Comparison of ENCODE assay signal across 25 cellular contexts in the genomic region with DNA sequence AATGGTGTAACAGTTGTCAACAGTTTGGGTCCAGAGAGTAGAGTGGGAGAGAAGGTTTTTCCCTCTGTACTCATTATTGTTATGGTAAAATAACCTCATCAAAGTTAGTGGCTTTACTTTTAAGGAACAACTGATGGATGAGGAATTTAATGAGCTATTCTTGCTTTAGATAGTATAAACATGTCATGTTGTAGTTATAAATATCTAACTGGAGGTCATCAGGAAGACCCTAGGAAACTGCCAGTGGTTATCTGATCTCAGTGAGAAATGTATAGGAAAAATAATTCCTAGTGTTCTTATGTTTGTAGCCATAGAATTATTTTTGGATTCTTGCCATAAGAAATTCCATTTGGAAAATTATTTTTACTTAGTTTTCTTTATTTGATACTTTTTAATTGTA. TPM values are rescaled to one million over a fixed set of nuclear protein-coding genes. Genes with fewer than 3 reads are reported as not detected.
DNase-seq lines count a peak whose midpoint lies in the region; ATAC-seq, FAIRE-seq and TF ChIP-seq lines count a peak whose summit lies in the region.
"Had no signal": no experiment of that assay in that cellular context is flagged by ENCODE, and none has a peak within 500 bp of the region (broad histone marks: within the 10 kb centered on the region; RNA-seq: fewer than 3 reads in every experiment).

No MANE protein-coding gene starts in this region.

- H3K27me3 ChIP-seq in ACC112 (ENCODE audit: insufficient read depth, low read length) (no peaks in the 10 kb centered on the region), astrocyte (ENCODE audit: insufficient read depth, low read length) (no peaks in the 10 kb centered on the region), spleen (replicated peaks in 1 of 7) (no peaks in the 10 kb centered on the region)
- H3K27me3 ChIP-seq in naive thymus-derived CD4-positive, alpha-beta T cell (ENCODE audit: control insufficient read depth in 2 of 2, insufficient read depth in 2 of 2, low read length in 2 of 2): no peaks in the 10 kb centered on the region
- H3K27me3 ChIP-seq: dorsolateral prefrontal cortex had no signal

- no peaks in the 10 kb centered on the region for H3K9me3 ChIP-seq in HEK293 (ENCODE audit: control insufficient read depth, insufficient read depth, low read depth, low read length)
- H3K9me3 ChIP-seq in astrocyte (ENCODE audit: insufficient read depth, low read depth, low read length): no peaks in the 10 kb centered on the region
- no peaks in the 10 kb centered on the region for H3K9me3 ChIP-seq in naive thymus-derived CD4-positive, alpha-beta T cell (ENCODE audit: control insufficient read depth in 2 of 3, low read length in 3 of 3)
- H3K9me3 ChIP-seq in spleen: no peaks in the 10 kb centered on the region
- H3K9me3 ChIP-seq: lower lobe of right lung, SK-N-SH had no signal

- H2AFZ ChIP-seq in ACC112 (ENCODE audit: low read length, unreplicated experiment) (no peak overlapping the region), astrocyte (ENCODE audit: low read depth, low read length) (no peak overlapping the region)
- H2AFZ ChIP-seq: parathyroid adenoma had no signal

- peaks cover 2% of the 10 kb centered on the region for H3K36me3 Mint-ChIP-seq in astrocyte (ENCODE audit: low read depth, unreplicated experiment)
- peaks cover 7 to 36% (median 25%) of the 10 kb centered on the region in 5 donors for H3K36me3 Mint-ChIP-seq in naive thymus-derived CD4-positive, alpha-beta T cell
- H3K36me3 Mint-ChIP-seq in activated T-helper 2 cell treated with anti-CD3 and anti-CD28 coated beads, Interferon-gamma antibody, Interleukin-2, Interleukin-4, amounts not matched to agents 10 μg/mL and 5 μg/mL and 100 μg/mL, durations not matched to agents 14 hours and 24 hours and 36 hours (ENCODE audit: low read depth): peaks cover 55% of the 10 kb centered on the region

- peaks cover 6% of the 10 kb centered on the region for H3K4me1 Mint-ChIP-seq in astrocyte (ENCODE audit: low read depth, unreplicated experiment)
- peaks cover 25 to 63% (median 56%) of the 10 kb centered on the region in 7 donors for H3K4me1 Mint-ChIP-seq in naive thymus-derived CD4-positive, alpha-beta T cell
- H3K4me1 Mint-ChIP-seq in activated T-helper 2 cell treated with anti-CD3 and anti-CD28 coated beads, Interferon-gamma antibody, Interleukin-2, Interleukin-4, amounts not matched to agents 10 μg/mL and 5 μg/mL and 100 μg/mL, durations not matched to agents 14 hours and 24 hours and 36 hours (ENCODE audit: low read depth): peaks cover 35% of the 10 kb centered on the region

- H3K4me3 Mint-ChIP-seq in astrocyte (ENCODE audit: unreplicated experiment): no peak overlapping the region
- H3K4me3 Mint-ChIP-seq in naive thymus-derived CD4-positive, alpha-beta T cell: peak overlapping the region in 5 of 10 donors; percentile 34 to 70 (median 55)
- H3K4me3 Mint-ChIP-seq in activated T-helper 2 cell treated with anti-CD3 and anti-CD28 coated beads, Interferon-gamma antibody, Interleukin-2, Interleukin-4, amounts not matched to agents 10 μg/mL and 5 μg/mL and 100 μg/mL, durations not matched to agents 14 hours and 24 hours and 36 hours (ENCODE audit: low read depth): no peak overlapping the region
- H3K4me3 Mint-ChIP-seq: activated B cell treated with CpG ODN at 0.5 μM for 24 hours had no signal

- H3K27ac ChIP-seq in ACC112 (ENCODE audit: low read depth, low read length) (peak overlapping the region; percentile 40), HEK293 (ENCODE audit: extremely low read depth, low read depth, low read length) (no peak overlapping the region), astrocyte (ENCODE audit: low read depth, low read length) (peak overlapping the region; percentile 58), spleen (peak overlapping the region in 3 of 8 donors; percentile 0 to 24 (median 22))
- peak overlapping the region; percentile 49 for H3K27ac ChIP-seq in naive thymus-derived CD4-positive, alpha-beta T cell (ENCODE audit: low read depth, low read length)
- H3K27ac ChIP-seq: dorsolateral prefrontal cortex, lower lobe of right lung, parathyroid adenoma had no signal

- no peak for FAIRE-seq in astrocyte (lab: Jason Lieb, UNC)
- FAIRE-seq: frontal cortex, GM12892, RCC 7860 had no signal

- H3K4me2 ChIP-seq in astrocyte (ENCODE audit: low read length): peak overlapping the region; percentile 31
- H3K4me2 ChIP-seq: SK-N-SH had no signal

- CTCF ChIA-PET in HEK293 (lab: Yijun Ruan, JAX): interaction anchor here (0.9 kb wide), 2 partner anchors 15 to 29 kb away, joined by 3 read pairs; no protein-coding TSS in a partner anchor
- CTCF ChIA-PET in naive thymus-derived CD4-positive, alpha-beta T cell (lab: Charles Lee): interaction anchor here (0.6 kb wide), 1 partner anchor 396 kb away, joined by 3 read pairs; no protein-coding TSS in a partner anchor

- POLR2A ChIA-PET in HEK293 (lab: Yijun Ruan, JAX): no interaction called here
- POLR2A ChIA-PET in naive thymus-derived CD4-positive, alpha-beta T cell (lab: Charles Lee): interaction anchor here (1.5 kb wide), 1 partner anchor 9 kb away, joined by 10 read pairs; no protein-coding TSS in a partner anchor

- TF ChIP-seq POLR2A in spleen (IDR thresholded peaks at IDR 0.05): no peak

- H3K36me3 ChIP-seq in ACC112 (ENCODE audit: insufficient read depth, low read length): peaks cover 23% of the 10 kb centered on the region
- peaks cover 0 to 37% of the 10 kb centered on the region in 2 experiments; a peak in 1 of 3 replicates for H3K36me3 ChIP-seq in HEK293 (ENCODE audit: control insufficient read depth in 2 of 2, insufficient read depth in 1 of 2, low read length in 2 of 2)
- H3K36me3 ChIP-seq in astrocyte (ENCODE audit: insufficient read depth, low read length): peaks cover 2% of the 10 kb centered on the region
- H3K36me3 ChIP-seq in naive thymus-derived CD4-positive, alpha-beta T cell (ENCODE audit: control insufficient read depth in 2 of 3, insufficient read depth in 3 of 3, low read length in 3 of 3): peaks cover 0 to 4% (median 0%) of the 10 kb centered on the region in 3 experiments
- H3K36me3 ChIP-seq in spleen: peaks cover 0 to 35% (median 8%) of the 10 kb centered on the region in 6 donors

- H3K27ac Mint-ChIP-seq in astrocyte (ENCODE audit: unreplicated experiment): no peak overlapping the region
- peak overlapping the region in 7 of 9 donors; percentile 57 to 91 (median 75) for H3K27ac Mint-ChIP-seq in naive thymus-derived CD4-positive, alpha-beta T cell
- no peak overlapping the region for H3K27ac Mint-ChIP-seq in activated T-helper 2 cell treated with anti-CD3 and anti-CD28 coated beads, Interferon-gamma antibody, Interleukin-2, Interleukin-4, amounts not matched to agents 10 μg/mL and 5 μg/mL and 100 μg/mL, durations not matched to agents 14 hours and 24 hours and 36 hours
- H3K27ac Mint-ChIP-seq: activated B cell treated with CpG ODN at 0.5 μM for 24 hours had no signal

- H3K9me3 Mint-ChIP-seq in astrocyte (ENCODE audit: unreplicated experiment): no peaks in the 10 kb centered on the region
- H3K9me3 Mint-ChIP-seq in naive thymus-derived CD4-positive, alpha-beta T cell: peaks cover 0 to 5% (median 0%) of the 10 kb centered on the region in 11 donors
- H3K9me3 Mint-ChIP-seq in activated T-helper 2 cell treated with anti-CD3 and anti-CD28 coated beads, Interferon-gamma antibody, Interleukin-2, Interleukin-4, amounts not matched to agents 10 μg/mL and 5 μg/mL and 100 μg/mL, durations not matched to agents 14 hours and 24 hours and 36 hours: peaks cover 7% of the 10 kb centered on the region
- H3K9me3 Mint-ChIP-seq: activated B cell treated with CpG ODN at 0.5 μM for 24 hours had no signal

- intact Hi-C loops in naive thymus-derived CD4-positive, alpha-beta T cell (cut with micrococcal nuclease): loop anchor here (5.0 kb wide), 4 partner anchors 387 to 1712 kb away; a partner anchor contains a TSS
- intact Hi-C loops in activated T-helper 2 cell treated with anti-CD3 and anti-CD28 coated beads, Interferon-gamma antibody, Interleukin-2, Interleukin-4, amounts not matched to agents 10 μg/mL and 5 μg/mL and 100 μg/mL, durations not matched to agents 14 hours and 24 hours and 36 hours (cut with micrococcal nuclease): loop anchor here (5.0 to 10.0 kb wide), 2 partner anchors 372 to 535 kb away; a partner anchor contains a TSS
- intact Hi-C loops in spleen (cut with DNase I; ENCODE audit: low total_unique reads): no loop called here

- TF ChIP-seq CTCF in HEK293 (tag by site-specific recombination; IDR thresholded peaks at IDR 0.05): no peak
- no peak for TF ChIP-seq CTCF in astrocyte (IDR thresholded peaks at IDR 0.05; ENCODE audit: insufficient read depth, low read depth, low read length)
- no peak for TF ChIP-seq CTCF in spleen (IDR thresholded peaks at IDR 0.05 in 8 of 11, conservative IDR thresholded peaks at IDR 0.05 in 3 of 11)

- peaks cover 18% of the 10 kb centered on the region for H4K20me1 ChIP-seq in astrocyte (ENCODE audit: insufficient read depth, low read length)

- DNase-seq in astrocyte (ENCODE audit: low read depth): peak; percentile 3
- DNase-seq in naive thymus-derived CD4-positive, alpha-beta T cell: no peak
- DNase-seq in activated T-helper 2 cell treated with anti-CD3 and anti-CD28 coated beads, Interferon-gamma antibody, Interleukin-2, Interleukin-4, amounts not matched to agents 10 μg/mL and 5 μg/mL and 100 μg/mL, durations not matched to agents 14 hours and 24 hours and 36 hours (ENCODE audit: low spot score): no peak
- DNase-seq in spleen: no peak
- DNase-seq: activated B cell treated with CpG ODN at 0.5 μM for 24 hours; amygdala; DMS79; dorsolateral prefrontal cortex; hypothalamus; islet precursor cell; lower lobe of right lung; NCI-H1105; NCI-H2029 treated with DMSO at 0.1 percent for 48 hours; NCI-H446; SK-N-SH; stimulated activated naive CD4-positive, alpha-beta T cell treated with Interleukin-2 at 50 U/mL for 16 hours; trophoblast cell had no signal

- H3K27me3 Mint-ChIP-seq in astrocyte (ENCODE audit: low read depth, unreplicated experiment): no peaks in the 10 kb centered on the region
- H3K27me3 Mint-ChIP-seq in naive thymus-derived CD4-positive, alpha-beta T cell: no peaks in the 10 kb centered on the region
- H3K27me3 Mint-ChIP-seq in activated T-helper 2 cell treated with anti-CD3 and anti-CD28 coated beads, Interferon-gamma antibody, Interleukin-2, Interleukin-4, amounts not matched to agents 10 μg/mL and 5 μg/mL and 100 μg/mL, durations not matched to agents 14 hours and 24 hours and 36 hours (ENCODE audit: low read depth): no peaks in the 10 kb centered on the region
- H3K27me3 Mint-ChIP-seq: activated B cell treated with CpG ODN at 0.5 μM for 24 hours had no signal

- no peak overlapping the region for H3K4me3 ChIP-seq in ACC112 (ENCODE audit: low read depth, low read length)
- H3K4me3 ChIP-seq in HEK293 (ENCODE audit: low read depth, low read length): no peak overlapping the region
- no peak overlapping the region for H3K4me3 ChIP-seq in astrocyte (ENCODE audit: insufficient read depth, low read depth, low read length)
- no peak overlapping the region for H3K4me3 ChIP-seq in naive thymus-derived CD4-positive, alpha-beta T cell (ENCODE audit: low read length)
- no peak overlapping the region for H3K4me3 ChIP-seq in spleen
- H3K4me3 ChIP-seq: dorsolateral prefrontal cortex, lower lobe of right lung had no signal

- peaks cover 42% of the 10 kb centered on the region for H3K79me2 ChIP-seq in ACC112 (ENCODE audit: control insufficient read depth, insufficient read depth, low read length, unreplicated experiment)
- peaks cover 50% of the 10 kb centered on the region for H3K79me2 ChIP-seq in astrocyte (ENCODE audit: insufficient read depth, low read length)

- no peak overlapping the region for H3K9ac ChIP-seq in astrocyte (ENCODE audit: low read length)
- H3K9ac ChIP-seq: parathyroid adenoma had no signal

- no peak for ATAC-seq in naive thymus-derived CD4-positive, alpha-beta T cell
- ATAC-seq in HG02840 (IDR thresholded peaks at IDR 0.05; ENCODE audit: low FRiP score, unreplicated experiment): no peak
- ATAC-seq in GM19023 (IDR thresholded peaks at IDR 0.05; ENCODE audit: unreplicated experiment): no peak
- ATAC-seq: lower lobe of right lung had no signal

- H3K4me1 ChIP-seq in ACC112 (ENCODE audit: control insufficient read depth, insufficient read depth, low read length, unreplicated experiment) (peaks cover 12% of the 10 kb centered on the region), HEK293 (ENCODE audit: control insufficient read depth, insufficient read depth, low read length) (peaks cover 5% of the 10 kb centered on the region; the same call in 1 of the 2 replicates), astrocyte (ENCODE audit: insufficient read depth, low read length) (peaks cover 5% of the 10 kb centered on the region), spleen (peaks cover 0 to 54% (median 31%) of the 10 kb centered on the region in 6 donors)
- H3K4me1 ChIP-seq in naive thymus-derived CD4-positive, alpha-beta T cell (ENCODE audit: control insufficient read depth in 2 of 2, insufficient read depth in 2 of 2, low read length in 2 of 2): peaks cover 3 to 42% of the 10 kb centered on the region in 2 donors

RNA-seq across cellular contexts. Expression of a gene that starts 4.1 kb away (rescaled TPM):
- total RNA-seq in astrocyte (31.9 and 32.5 TPM in 2 replicates), spleen (100 to 1,000 TPM in 2 of 7 donors, 10 to 100 TPM in 5; 51.3 to 118 (median 82.4) TPM)
- total RNA-seq in naive thymus-derived CD4-positive, alpha-beta T cell: 10 to 100 TPM; 46.2 to 82.8 (median 52.4) TPM
- 10 to 100 TPM; 54.9 to 66.1 TPM for polyA plus RNA-seq in naive thymus-derived CD4-positive, alpha-beta T cell
- total RNA-seq in activated T-helper 2 cell treated with anti-CD3 and anti-CD28 coated beads, Interferon-gamma antibody, Interleukin-2, Interleukin-4, amounts not matched to agents 10 μg/mL and 5 μg/mL and 100 μg/mL, durations not matched to agents 14 hours and 24 hours and 36 hours: 28.2 and 33.0 TPM in 2 replicates
- 1 to 10 TPM; 4.6 to 6.7 (median 5.0) TPM for polyA plus RNA-seq in spleen

Comparison
In these comparisons a context has a peak if more than half of its experiments do, and no peak if none do; other contexts are left out.
1. H3K27ac Mint-ChIP-seq: peak in naive thymus-derived CD4-positive, alpha-beta T cell (7 of 9); none in astrocyte (single experiment) and activated T-helper 2 cell treated with anti-CD3 and anti-CD28 coated beads, Interferon-gamma antibody, Interleukin-2, Interleukin-4, amounts not matched to agents 10 μg/mL and 5 μg/mL and 100 μg/mL, durations not matched to agents 14 hours and 24 hours and 36 hours (single experiment).